ENCODE assay signal across 19 cellular contexts in the genomic region with DNA sequence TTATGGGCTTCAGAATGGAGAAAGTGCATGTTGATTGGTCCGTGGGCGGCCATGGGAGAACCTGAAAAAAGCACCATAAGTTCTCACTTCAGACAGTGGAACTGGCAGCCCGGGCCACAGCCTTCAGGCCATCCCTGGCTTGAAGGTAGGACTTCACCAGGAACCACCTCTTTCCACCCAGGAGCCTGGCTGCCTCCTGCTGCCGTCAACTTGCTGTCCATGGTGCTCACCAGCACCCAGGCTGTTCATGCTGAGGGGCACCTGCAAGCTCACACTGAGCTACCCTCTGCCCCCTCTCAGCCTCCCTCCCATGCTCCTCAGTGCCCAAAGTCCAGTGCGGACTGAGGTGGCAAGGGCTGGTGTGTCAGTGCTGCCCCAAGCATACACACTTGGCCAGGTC. TPM values are rescaled to one million over a fixed set of nuclear protein-coding genes. Genes with fewer than 3 reads are reported as not detected.
DNase-seq lines count a peak whose midpoint lies in the region; ATAC-seq and TF ChIP-seq lines count a peak whose summit lies in the region.
"Had no signal": no experiment of that assay in that cellular context is flagged by ENCODE, and none has a peak within 500 bp of the region (broad histone marks: within the 10 kb centered on the region; RNA-seq: fewer than 3 reads in every experiment).

No MANE protein-coding gene starts in this region.

- intact Hi-C loops in right cardiac atrium (cut with DNase I): loop anchor here (5.0 to 10.0 kb wide), 4 partner anchors 130 to 412 kb away; no protein-coding TSS in a partner anchor

- CTCF ChIA-PET in HEK293 (lab: Yijun Ruan, JAX): interaction anchor here (0.7 to 3.0 kb wide), 4 partner anchors 130 to 409 kb away, joined by 3 to 16 read pairs (median 6); no protein-coding TSS in a partner anchor

- TF ChIP-seq CTCF in right atrium auricular region (IDR thresholded peaks at IDR 0.05): no peak
- no peak for TF ChIP-seq CTCF in HEK293 (tag by site-specific recombination; IDR thresholded peaks at IDR 0.05)
- TF ChIP-seq CTCF in foreskin keratinocyte (conservative IDR thresholded peaks at IDR 0.05): no peak

- no peak overlapping the region for H3K4me3 Mint-ChIP-seq in stimulated activated effector memory CD8-positive, alpha-beta T cell treated with anti-CD3 and anti-CD28 coated beads, Interleukin-12 subunit alpha, Interleukin-12 subunit beta, amount 100 ng/mL, for 72 hours
- H3K4me3 Mint-ChIP-seq: CD4-positive, CD25-positive, alpha-beta regulatory T cell had no signal

- H3K4me1 ChIP-seq in right cardiac atrium (ENCODE audit: control insufficient read depth, insufficient read depth, low read length) (no peaks in the 10 kb centered on the region), right atrium auricular region (no peaks in the 10 kb centered on the region), HEK293 (ENCODE audit: control insufficient read depth, insufficient read depth, low read length) (no peaks in the 10 kb centered on the region), foreskin keratinocyte (no peaks in the 10 kb centered on the region)
- H3K4me1 ChIP-seq: BE2C had no signal

- DNase-seq in right cardiac atrium: no peak
- DNase-seq in right atrium auricular region (ENCODE audit: low spot score): no peak
- DNase-seq in foreskin keratinocyte: no peak
- no peak for DNase-seq in stimulated activated effector memory CD8-positive, alpha-beta T cell treated with anti-CD3 and anti-CD28 coated beads, Interleukin-12 subunit alpha, Interleukin-12 subunit beta, amount 100 ng/mL, for 72 hours (ENCODE audit: low spot score in 2 of 2)
- no peak for DNase-seq in AG20443 (ENCODE audit: low spot score)
- no peak for DNase-seq in EL
- DNase-seq in NCI-H2107 (lab: John Stamatoyannopoulos, UW): no peak
- DNase-seq: BE2C; CD4-positive, CD25-positive, alpha-beta regulatory T cell; HCEC 1CT; IMR-90; NCI-H1105; NCI-H2029 treated with DMSO at 0.1 percent for 48 hours; NCI-H2171; NCI-H524 treated with DMSO at 0.1 percent for 48 hours; NCI-H82; Peyer's patch; SJCRH30 had no signal

- H3K27ac ChIP-seq in right cardiac atrium (ENCODE audit: low read length) (no peak overlapping the region), right atrium auricular region (no peak overlapping the region), HEK293 (ENCODE audit: extremely low read depth, low read depth, low read length) (no peak overlapping the region), foreskin keratinocyte (no peak overlapping the region)
- H3K27ac ChIP-seq: Peyer's patch, SJCRH30 had no signal

- WGBS in right cardiac atrium: 78% methylated on average over 5 of the region's 5 CpGs

- ATAC-seq in right cardiac atrium (peak; percentile 20 to 31), foreskin keratinocyte (peak; percentile 36)
- ATAC-seq in stimulated activated effector memory CD8-positive, alpha-beta T cell treated with anti-CD3 and anti-CD28 coated beads, Interleukin-12 subunit alpha, Interleukin-12 subunit beta, amount 100 ng/mL, for 72 hours: peak; percentile 33

- H3K9me3 Mint-ChIP-seq in stimulated activated effector memory CD8-positive, alpha-beta T cell treated with anti-CD3 and anti-CD28 coated beads, Interleukin-12 subunit alpha, Interleukin-12 subunit beta, amount 100 ng/mL, for 72 hours: no peaks in the 10 kb centered on the region
- H3K9me3 Mint-ChIP-seq: CD4-positive, CD25-positive, alpha-beta regulatory T cell had no signal

- H3K27me3 ChIP-seq in right cardiac atrium (ENCODE audit: control insufficient read depth, insufficient read depth) (no peaks in the 10 kb centered on the region), right atrium auricular region (no peaks in the 10 kb centered on the region), foreskin keratinocyte (peaks cover 12% of the 10 kb centered on the region)
- H3K27me3 ChIP-seq: BE2C, Peyer's patch, SJCRH30 had no signal

- H3K9me3 ChIP-seq in right cardiac atrium (ENCODE audit: control insufficient read depth, low read length) (no peaks in the 10 kb centered on the region), right atrium auricular region (no peaks in the 10 kb centered on the region), HEK293 (ENCODE audit: control insufficient read depth, insufficient read depth, low read depth, low read length) (no peaks in the 10 kb centered on the region)
- H3K9me3 ChIP-seq: BE2C, Peyer's patch, SJCRH30 had no signal

- H3K4me1 Mint-ChIP-seq in stimulated activated effector memory CD8-positive, alpha-beta T cell treated with anti-CD3 and anti-CD28 coated beads, Interleukin-12 subunit alpha, Interleukin-12 subunit beta, amount 100 ng/mL, for 72 hours: no peaks in the 10 kb centered on the region

- POLR2A ChIA-PET in HEK293 (lab: Yijun Ruan, JAX): no interaction called here

- H3K36me3 ChIP-seq in right atrium auricular region (no peaks in the 10 kb centered on the region), HEK293 (ENCODE audit: control insufficient read depth in 2 of 2, insufficient read depth in 1 of 2, low read length in 2 of 2) (no peaks in the 10 kb centered on the region)
- H3K36me3 ChIP-seq: BE2C, Peyer's patch, SJCRH30 had no signal

- H3K4me3 ChIP-seq in right cardiac atrium (ENCODE audit: low read length): no peak overlapping the region
- no peak overlapping the region for H3K4me3 ChIP-seq in right atrium auricular region
- no peak overlapping the region for H3K4me3 ChIP-seq in HEK293 (ENCODE audit: low read depth, low read length)
- H3K4me3 ChIP-seq: Peyer's patch, SJCRH30 had no signal

- no peak overlapping the region for H3K27ac Mint-ChIP-seq in stimulated activated effector memory CD8-positive, alpha-beta T cell treated with anti-CD3 and anti-CD28 coated beads, Interleukin-12 subunit alpha, Interleukin-12 subunit beta, amount 100 ng/mL, for 72 hours
- H3K27ac Mint-ChIP-seq: CD4-positive, CD25-positive, alpha-beta regulatory T cell had no signal

- no peaks in the 10 kb centered on the region for H3K36me3 Mint-ChIP-seq in stimulated activated effector memory CD8-positive, alpha-beta T cell treated with anti-CD3 and anti-CD28 coated beads, Interleukin-12 subunit alpha, Interleukin-12 subunit beta, amount 100 ng/mL, for 72 hours
- H3K36me3 Mint-ChIP-seq: CD4-positive, CD25-positive, alpha-beta regulatory T cell had no signal

TF ChIP-seq in HEK293, 187 proteins besides CTCF, POLR2A, EP300 and RAD21:
- TF ChIP-seq, protein P1, sequence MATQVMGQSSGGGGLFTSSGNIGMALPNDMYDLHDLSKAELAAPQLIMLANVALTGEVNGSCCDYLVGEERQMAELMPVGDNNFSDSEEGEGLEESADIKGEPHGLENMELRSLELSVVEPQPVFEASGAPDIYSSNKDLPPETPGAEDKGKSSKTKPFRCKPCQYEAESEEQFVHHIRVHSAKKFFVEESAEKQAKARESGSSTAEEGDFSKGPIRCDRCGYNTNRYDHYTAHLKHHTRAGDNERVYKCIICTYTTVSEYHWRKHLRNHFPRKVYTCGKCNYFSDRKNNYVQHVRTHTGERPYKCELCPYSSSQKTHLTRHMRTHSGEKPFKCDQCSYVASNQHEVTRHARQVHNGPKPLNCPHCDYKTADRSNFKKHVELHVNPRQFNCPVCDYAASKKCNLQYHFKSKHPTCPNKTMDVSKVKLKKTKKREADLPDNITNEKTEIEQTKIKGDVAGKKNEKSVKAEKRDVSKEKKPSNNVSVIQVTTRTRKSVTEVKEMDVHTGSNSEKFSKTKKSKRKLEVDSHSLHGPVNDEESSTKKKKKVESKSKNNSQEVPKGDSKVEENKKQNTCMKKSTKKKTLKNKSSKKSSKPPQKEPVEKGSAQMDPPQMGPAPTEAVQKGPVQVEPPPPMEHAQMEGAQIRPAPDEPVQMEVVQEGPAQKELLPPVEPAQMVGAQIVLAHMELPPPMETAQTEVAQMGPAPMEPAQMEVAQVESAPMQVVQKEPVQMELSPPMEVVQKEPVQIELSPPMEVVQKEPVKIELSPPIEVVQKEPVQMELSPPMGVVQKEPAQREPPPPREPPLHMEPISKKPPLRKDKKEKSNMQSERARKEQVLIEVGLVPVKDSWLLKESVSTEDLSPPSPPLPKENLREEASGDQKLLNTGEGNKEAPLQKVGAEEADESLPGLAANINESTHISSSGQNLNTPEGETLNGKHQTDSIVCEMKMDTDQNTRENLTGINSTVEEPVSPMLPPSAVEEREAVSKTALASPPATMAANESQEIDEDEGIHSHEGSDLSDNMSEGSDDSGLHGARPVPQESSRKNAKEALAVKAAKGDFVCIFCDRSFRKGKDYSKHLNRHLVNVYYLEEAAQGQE (tag by site-specific recombination; IDR thresholded peaks at IDR 0.05): peak; percentile 92
- TF ChIP-seq, protein P2, sequence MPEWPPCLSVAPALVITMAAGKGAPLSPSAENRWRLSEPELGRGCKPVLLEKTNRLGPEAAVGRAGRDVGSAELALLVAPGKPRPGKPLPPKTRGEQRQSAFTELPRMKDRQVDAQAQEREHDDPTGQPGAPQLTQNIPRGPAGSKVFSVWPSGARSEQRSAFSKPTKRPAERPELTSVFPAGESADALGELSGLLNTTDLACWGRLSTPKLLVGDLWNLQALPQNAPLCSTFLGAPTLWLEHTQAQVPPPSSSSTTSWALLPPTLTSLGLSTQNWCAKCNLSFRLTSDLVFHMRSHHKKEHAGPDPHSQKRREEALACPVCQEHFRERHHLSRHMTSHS (tag by site-specific recombination; IDR thresholded peaks at IDR 0.05): no peak
TF ChIP-seq in HEK293: peak in this region for 1.

RNA-seq across cellular contexts. Expression of gene FNBP1L, which starts 12.9 kb away (rescaled TPM):
- total RNA-seq in right cardiac atrium (10 to 100 TPM; 15.8 to 21.8 (median 20.0) TPM), right atrium auricular region (10 to 100 TPM; 13.9 to 17.8 TPM), foreskin keratinocyte (15.9 and 18.0 TPM in 2 replicates)
- polyA plus RNA-seq in right cardiac atrium (13.1 TPM), foreskin keratinocyte (4.9 and 5.3 TPM in 2 replicates)
